Comparison of ENCODE assay signal across 21 cellular contexts in the genomic region with DNA sequence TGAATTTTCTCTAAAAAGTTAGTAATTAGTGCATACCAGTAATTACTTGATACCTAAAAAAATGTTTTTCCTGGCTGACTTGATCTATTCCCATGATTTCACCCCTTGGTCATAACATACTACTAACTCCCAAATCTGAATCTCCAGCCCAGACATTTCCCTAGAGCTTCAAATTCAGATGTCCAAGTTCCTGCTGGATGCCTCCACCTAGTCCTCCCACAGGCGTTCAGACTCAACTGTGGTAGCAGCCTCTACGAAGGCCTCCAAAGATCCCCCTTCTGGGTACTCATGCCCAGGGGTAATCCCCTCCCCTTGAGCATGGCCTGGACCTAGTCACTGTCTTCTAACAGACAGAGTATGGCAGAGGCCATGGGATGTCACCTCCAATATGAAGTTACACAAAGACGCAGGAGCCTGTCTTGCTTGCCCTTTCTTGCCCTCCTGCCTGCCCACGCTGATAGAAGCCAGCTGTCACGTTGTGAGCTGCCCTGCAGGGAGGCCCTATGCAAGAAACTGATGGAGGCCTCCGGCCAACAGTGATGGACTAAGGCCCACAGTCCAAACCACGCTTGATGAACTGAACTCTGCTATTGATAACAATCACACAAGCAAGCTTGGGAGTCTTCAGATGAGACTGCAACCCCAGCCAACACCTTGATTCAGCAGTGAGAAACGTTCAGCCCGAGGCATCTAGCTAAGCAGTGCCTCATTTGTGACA. TPM values are rescaled to one million over a fixed set of nuclear protein-coding genes. Genes with fewer than 3 reads are reported as not detected.
DNase-seq lines count a peak whose midpoint lies in the region; ATAC-seq, FAIRE-seq and TF ChIP-seq lines count a peak whose summit lies in the region.
"Had no signal": no experiment of that assay in that cellular context is flagged by ENCODE, and none has a peak within 500 bp of the region (broad histone marks: within the 10 kb centered on the region; RNA-seq: fewer than 3 reads in every experiment).

No MANE protein-coding gene starts in this region.

- H3K4me3 Mint-ChIP-seq in stimulated activated memory B cell treated with anti-CD40 and anti-IgM and Interleukin-4, amounts not matched to agents 10 μg/mL and 1 μg/mL and 100 μg/mL, for 72 hours, result no peak overlapping the region
- H3K4me3 Mint-ChIP-seq: CD8-positive, alpha-beta memory T cell; IgD-negative memory B cell had no signal

- no peak overlapping the region for H3K9ac ChIP-seq in K562 (ENCODE audit: insufficient read depth in 1 of 2, low read depth in 2 of 2, low read length in 2 of 2)

- no TSS peak for BruUV-seq in K562 (replicated peaks; lab: Mats Ljungman, UMichigan)

- no peaks in the 10 kb centered on the region for H3K4me1 ChIP-seq in K562 (replicated peaks in 1 of 2; ENCODE audit: control insufficient read depth in 2 of 2, insufficient read depth in 2 of 2, low read length in 2 of 2)
- H3K4me1 ChIP-seq: HAP-1 had no signal

- H3K79me2 ChIP-seq in K562 (ENCODE audit: control insufficient read depth, insufficient read depth, low read length), result no peaks in the 10 kb centered on the region

- POLR2A ChIA-PET in K562 (lab: Yijun Ruan, JAX), result interaction anchor here (1.6 kb wide), 1 partner anchor 10 kb away, joined by 5 read pairs; no protein-coding TSS in a partner anchor

- no peaks in the 10 kb centered on the region for H3K9me3 ChIP-seq in K562 (replicated peaks; ENCODE audit: control insufficient read depth, insufficient read depth, low read depth, low read length)
- H3K9me3 ChIP-seq: HAP-1 had no signal

- no peak for TF ChIP-seq POLR2A in K562 (conservative IDR thresholded peaks at IDR 0.05)

- DNase-seq in K562 (ENCODE audit: extremely low read depth in 1 of 4, low spot score in 3 of 4) (no peak), Right ventricle myocardium superior (peak; percentile 56), left kidney (ENCODE audit: low read depth, low spot score) (peak; percentile 63), DMS79 treated with DMSO at 0.1 percent for 48 hours (lab: John Stamatoyannopoulos, UW) (no peak), left lobe of liver (ENCODE audit: low spot score) (no peak), RKO (ENCODE audit: low spot score) (no peak)
- DNase-seq: ACHN; C1 segment of cervical spinal cord; CD8-positive, alpha-beta memory T cell; Kasumi-1; MM.1S; NCI-H1105; NCI-H1694; NCI-H2081 treated with DMSO at 0.1 percent for 48 hours; SHP77 had no signal

- H3K27ac ChIP-seq in K562 (ENCODE audit: extremely low read depth, low read depth, low read length), result no peak overlapping the region

- in situ Hi-C loops in K562 (cut with MboI), result no loop called here

- intact Hi-C loops in K562 (cut with micrococcal nuclease) (no loop called here), Right ventricle myocardium superior (cut with DNase I) (loop anchor here (10.0 kb wide), 1 partner anchor 71 kb away; no protein-coding TSS in a partner anchor)

- TF ChIP-seq CTCF in K562 (IDR thresholded peaks at IDR 0.05 in 2 of 3, conservative IDR thresholded peaks at IDR 0.05 in 1 of 3; ENCODE audit: insufficient read depth in 2 of 3, low read depth in 1 of 3, low read length in 3 of 3), result no peak

- H3K36me3 ChIP-seq in K562 (ENCODE audit: control insufficient read depth, insufficient read depth, low read length), result no peaks in the 10 kb centered on the region
- H3K36me3 ChIP-seq: HAP-1 had no signal

- peak overlapping the region; percentile 21; the same call in 1 of the 2 replicates for H2AFZ ChIP-seq in K562 (ENCODE audit: low read depth, low read length)

- no peak overlapping the region for H3K4me3 ChIP-seq in K562
- H3K4me3 ChIP-seq: HAP-1 had no signal

- ATAC-seq in K562 (no peak), Right ventricle myocardium superior (ENCODE audit: poor library complexity) (peak; percentile 76), left lobe of liver (no peak), GM21529 (IDR thresholded peaks at IDR 0.05; ENCODE audit: unreplicated experiment) (no peak)
- peak; percentile 19 for ATAC-seq in stimulated activated memory B cell treated with anti-CD40 and anti-IgM and Interleukin-4, amounts not matched to agents 10 μg/mL and 1 μg/mL and 100 μg/mL, for 72 hours
- ATAC-seq: Panc1 had no signal

- no peak overlapping the region for H3K4me2 ChIP-seq in K562 (ENCODE audit: insufficient read depth, low read length)

- 22% methylated on average over 9 of the region's 9 CpGs for WGBS in K562 (ENCODE audit: insufficient coverage, low coverage, missing lambda C conversion rate)

- H3K9me3 Mint-ChIP-seq in stimulated activated memory B cell treated with anti-CD40 and anti-IgM and Interleukin-4, amounts not matched to agents 10 μg/mL and 1 μg/mL and 100 μg/mL, for 72 hours, result no peaks in the 10 kb centered on the region
- H3K9me3 Mint-ChIP-seq: CD8-positive, alpha-beta memory T cell had no signal

- no peak for TF ChIP-seq RAD21 in K562 (CRISPR knock-in tag; conservative IDR thresholded peaks at IDR 0.05 in 1 of 2, IDR thresholded peaks at IDR 0.05 in 1 of 2)

- H3K27me3 ChIP-seq in K562 (ENCODE audit: control insufficient read depth in 2 of 2, insufficient read depth in 2 of 2, low read length in 2 of 2), result no peaks in the 10 kb centered on the region

- no peaks in the 10 kb centered on the region for H3K4me1 Mint-ChIP-seq in stimulated activated memory B cell treated with anti-CD40 and anti-IgM and Interleukin-4, amounts not matched to agents 10 μg/mL and 1 μg/mL and 100 μg/mL, for 72 hours
- H3K4me1 Mint-ChIP-seq: CD8-positive, alpha-beta memory T cell; IgD-negative memory B cell had no signal

- CTCF ChIA-PET in K562 (lab: Yijun Ruan, JAX; ENCODE audit: low intra/inter-chr PET ratio), result no interaction called here

- no peak for FAIRE-seq in K562 (lab: Jason Lieb, UNC)
- FAIRE-seq: HTR-8/SVneo had no signal

- no peak for TF ChIP-seq EP300 in K562 (IDR thresholded peaks at IDR 0.05; ENCODE audit: low read length)

- H3K9me1 ChIP-seq in K562 (ENCODE audit: control insufficient read depth, insufficient read depth, low read length), result no peaks in the 10 kb centered on the region

- H3K36me3 Mint-ChIP-seq in stimulated activated memory B cell treated with anti-CD40 and anti-IgM and Interleukin-4, amounts not matched to agents 10 μg/mL and 1 μg/mL and 100 μg/mL, for 72 hours, result no peaks in the 10 kb centered on the region
- H3K36me3 Mint-ChIP-seq: CD8-positive, alpha-beta memory T cell had no signal

- no peaks in the 10 kb centered on the region for H4K20me1 ChIP-seq in K562 (replicated peaks; ENCODE audit: control insufficient read depth, insufficient read depth, low read length)

- no peak overlapping the region for H3K27ac Mint-ChIP-seq in stimulated activated memory B cell treated with anti-CD40 and anti-IgM and Interleukin-4, amounts not matched to agents 10 μg/mL and 1 μg/mL and 100 μg/mL, for 72 hours
- H3K27ac Mint-ChIP-seq: CD8-positive, alpha-beta memory T cell; IgD-negative memory B cell had no signal

- peaks cover 17% of the 10 kb centered on the region for H3K27me3 Mint-ChIP-seq in stimulated activated memory B cell treated with anti-CD40 and anti-IgM and Interleukin-4, amounts not matched to agents 10 μg/mL and 1 μg/mL and 100 μg/mL, for 72 hours

TF ChIP-seq in K562, 482 proteins besides CTCF, POLR2A, EP300 and RAD21 (continues in another document):
- no peak for TF ChIP-seq BCOR (IDR thresholded peaks at IDR 0.05)
- TF ChIP-seq, protein P1, sequence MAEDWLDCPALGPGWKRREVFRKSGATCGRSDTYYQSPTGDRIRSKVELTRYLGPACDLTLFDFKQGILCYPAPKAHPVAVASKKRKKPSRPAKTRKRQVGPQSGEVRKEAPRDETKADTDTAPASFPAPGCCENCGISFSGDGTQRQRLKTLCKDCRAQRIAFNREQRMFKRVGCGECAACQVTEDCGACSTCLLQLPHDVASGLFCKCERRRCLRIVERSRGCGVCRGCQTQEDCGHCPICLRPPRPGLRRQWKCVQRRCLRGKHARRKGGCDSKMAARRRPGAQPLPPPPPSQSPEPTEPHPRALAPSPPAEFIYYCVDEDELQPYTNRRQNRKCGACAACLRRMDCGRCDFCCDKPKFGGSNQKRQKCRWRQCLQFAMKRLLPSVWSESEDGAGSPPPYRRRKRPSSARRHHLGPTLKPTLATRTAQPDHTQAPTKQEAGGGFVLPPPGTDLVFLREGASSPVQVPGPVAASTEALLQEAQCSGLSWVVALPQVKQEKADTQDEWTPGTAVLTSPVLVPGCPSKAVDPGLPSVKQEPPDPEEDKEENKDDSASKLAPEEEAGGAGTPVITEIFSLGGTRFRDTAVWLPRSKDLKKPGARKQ (CRISPR knock-in tag; IDR thresholded peaks at IDR 0.05), result no peak
- TF ChIP-seq ZNF785 (CRISPR knock-in tag; IDR thresholded peaks at IDR 0.05), result no peak
- TF ChIP-seq TAF15 (IDR thresholded peaks at IDR 0.05; ENCODE audit: low read depth, low read length), result no peak
- TF ChIP-seq, protein P2, sequence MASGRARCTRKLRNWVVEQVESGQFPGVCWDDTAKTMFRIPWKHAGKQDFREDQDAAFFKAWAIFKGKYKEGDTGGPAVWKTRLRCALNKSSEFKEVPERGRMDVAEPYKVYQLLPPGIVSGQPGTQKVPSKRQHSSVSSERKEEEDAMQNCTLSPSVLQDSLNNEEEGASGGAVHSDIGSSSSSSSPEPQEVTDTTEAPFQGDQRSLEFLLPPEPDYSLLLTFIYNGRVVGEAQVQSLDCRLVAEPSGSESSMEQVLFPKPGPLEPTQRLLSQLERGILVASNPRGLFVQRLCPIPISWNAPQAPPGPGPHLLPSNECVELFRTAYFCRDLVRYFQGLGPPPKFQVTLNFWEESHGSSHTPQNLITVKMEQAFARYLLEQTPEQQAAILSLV (tag; IDR thresholded peaks at IDR 0.05), result no peak

RNA-seq across cellular contexts. Expression of a gene that starts 8.6 kb away (rescaled TPM):
- total RNA-seq in K562 (2011; cell fraction: chromatin; rRNA removed; ENCODE audit: low replicate concordance), result 1.00 and 3.4 TPM in 2 replicates
- 0.50 and 0.79 TPM in 2 replicates for total RNA-seq in K562 (2011; cell fraction: nucleolus; rRNA removed)
- 1.3 and 2.4 TPM in 2 replicates for total RNA-seq in K562 (2011; cell fraction: nucleoplasm; rRNA removed)
- total RNA-seq in K562 (2014; rRNA removed), result 0.41 TPM in 2 replicates
- 0.89 and 1.2 TPM in 2 replicates for total RNA-seq in K562 (2014; rRNA removed; fragmentation: Illumina TruSeq; extraction: Trizol)
- 0.83 and 1.1 TPM in 2 replicates for total RNA-seq in K562 (2015; rRNA removed; fragmentation: Illumina TruSeq; extraction: Trizol)
- 0.86 and 1.0 TPM in 2 replicates for total RNA-seq in K562 (2021)
- polyA plus RNA-seq in K562 (2011; rRNA removed), result 0.31 and 0.77 TPM in 2 replicates
- 0.12 and 0.59 TPM in 2 replicates for polyA plus RNA-seq in K562 (2011; cell fraction: cytosol; rRNA removed)
- polyA plus RNA-seq in K562 (2011; cell fraction: nucleus; rRNA removed), result 0.98 and 2.2 TPM in 2 replicates
- polyA plus RNA-seq in K562 (2012), result 0.27 and 0.32 TPM in 2 replicates
- 0.48 and 0.76 TPM in 2 replicates for polyA plus RNA-seq in K562 (2014; fragmentation: Illumina TruSeq; extraction: Trizol)
- under 1 TPM; 0.15 to 0.32 TPM for polyA plus RNA-seq in K562 (2014; fragmentation: Nextera tagmentation; extraction: Ambion mirVana)
- 0.60 and 1.0 TPM in 2 replicates for polyA plus RNA-seq in K562 (2014; rRNA removed)
- polyA minus RNA-seq in K562 (2011; rRNA and poly(A)+ RNA removed), result 1.5 and 2.1 TPM in 2 replicates
- polyA minus RNA-seq in K562 (2011; cell fraction: cytosol; rRNA and poly(A)+ RNA removed), result 0.18 and 0.29 TPM in 2 replicates
- polyA minus RNA-seq in K562 (2011; cell fraction: nucleus; rRNA and poly(A)+ RNA removed), result 1.5 and 4.7 TPM in 2 replicates
- total RNA-seq in Right ventricle myocardium superior, result 39.4 TPM
- total RNA-seq in left lobe of liver, result 2.7 TPM
- polyA plus RNA-seq: IgD-negative memory B cell had no signal

Comparison
In these comparisons a context has a peak if more than half of its experiments do, and no peak if none do; other contexts are left out.
1. ATAC-seq: peak in Right ventricle myocardium superior (single experiment) and stimulated activated memory B cell treated with anti-CD40 and anti-IgM and Interleukin-4, amounts not matched to agents 10 μg/mL and 1 μg/mL and 100 μg/mL, for 72 hours (single experiment); none in K562 (single experiment), left lobe of liver (single experiment) and GM21529 (single experiment).
2. DNase-seq: peak in Right ventricle myocardium superior (single experiment) and left kidney (single experiment); none in K562 (0 of 4), DMS79 treated with DMSO at 0.1 percent for 48 hours (single experiment), left lobe of liver (single experiment) and RKO (single experiment).